In the genomic region with DNA sequence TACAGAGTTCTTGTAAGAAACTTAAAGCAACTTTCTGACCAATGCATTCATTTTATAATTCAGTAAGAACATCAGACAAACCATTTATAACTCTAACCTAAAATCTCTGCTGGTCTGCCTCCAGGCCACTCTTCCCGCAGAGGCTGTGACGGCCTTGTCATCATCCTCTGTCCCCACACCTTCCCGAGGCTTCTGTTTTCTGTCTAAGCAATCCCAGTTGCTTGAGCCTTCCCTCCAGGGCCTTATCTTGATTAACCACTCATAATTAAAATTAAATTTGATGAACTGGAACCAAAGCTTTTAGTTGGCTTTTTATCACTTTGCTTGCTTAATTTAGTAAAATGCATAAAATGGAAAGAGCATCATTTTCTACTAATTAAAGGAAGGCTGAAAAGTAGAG, we compare ENCODE assay signal across 18 cellular contexts.
DNase-seq lines count a peak whose midpoint lies in the region; ATAC-seq, FAIRE-seq and TF ChIP-seq lines count a peak whose summit lies in the region.
"Had no signal": no experiment of that assay in that cellular context is flagged by ENCODE, and none has a peak within 500 bp of the region (broad histone marks: within the 10 kb centered on the region; RNA-seq: fewer than 3 reads in every experiment).

No MANE protein-coding gene starts in this region.

- no peak overlapping the region for H3K23ac ChIP-seq in H9 (ENCODE audit: insufficient read length, low read depth, low read length)
- no peak overlapping the region for H3K23ac ChIP-seq in mesendoderm (ENCODE audit: low read length)

- H2BK15ac ChIP-seq in H9 (ENCODE audit: low read depth, low read length): no peak overlapping the region
- H2BK15ac ChIP-seq in mesendoderm (replicated peaks; ENCODE audit: low read depth): peak overlapping the region; percentile 64

- H3K27ac Mint-ChIP-seq in H9: no peak overlapping the region
- H3K27ac Mint-ChIP-seq: B cell; CD4-positive, CD25-positive, alpha-beta regulatory T cell had no signal

- H2AFZ ChIP-seq in H9 (ENCODE audit: low read length) (peak overlapping the region; percentile 40), SK-N-SH (ENCODE audit: low read depth) (no peak overlapping the region)
- H2AFZ ChIP-seq: GM23248 had no signal

- H3K9me3 Mint-ChIP-seq in H9: no peaks in the 10 kb centered on the region

- no peak for TF ChIP-seq CTCF in A549 (IDR thresholded peaks at IDR 0.05)
- no peak for TF ChIP-seq CTCF in H9 (conservative IDR thresholded peaks at IDR 0.05)
- TF ChIP-seq CTCF in SK-N-SH (IDR thresholded peaks at IDR 0.05): no peak
- TF ChIP-seq CTCF in Peyer's patch (IDR thresholded peaks at IDR 0.05): no peak

- H3K23me2 ChIP-seq in H9 (ENCODE audit: insufficient read length, low read depth, low read length, poor library complexity, severe bottlenecking): no peaks in the 10 kb centered on the region

- no peak overlapping the region for H3K4me3 Mint-ChIP-seq in H9
- H3K4me3 Mint-ChIP-seq: B cell; CD4-positive, CD25-positive, alpha-beta regulatory T cell had no signal

- H3K36me3 ChIP-seq in SK-N-SH (replicated peaks in 1 of 2; ENCODE audit: control insufficient read depth in 1 of 2, insufficient read depth in 2 of 2, low read length in 1 of 2) (no peaks in the 10 kb centered on the region), mesendoderm (ENCODE audit: control insufficient read depth, insufficient read depth, low read length) (no peaks in the 10 kb centered on the region), Peyer's patch (no peaks in the 10 kb centered on the region)

- TF ChIP-seq POLR2A in A549 (IDR thresholded peaks at IDR 0.05; ENCODE audit: low read length) (no peak), Peyer's patch (IDR thresholded peaks at IDR 0.05) (no peak)

- peak; percentile 43 for FAIRE-seq in A549 (lab: Jason Lieb, UNC)
- FAIRE-seq: D721Med had no signal

- H3T11ph ChIP-seq in H9 (ENCODE audit: low read length): no peak overlapping the region

- no peak overlapping the region for H3K4me2 ChIP-seq in A549
- no peak overlapping the region for H3K4me2 ChIP-seq in H9 (ENCODE audit: insufficient read depth, insufficient read length, low read length)
- H3K4me2 ChIP-seq in SK-N-SH: no peak overlapping the region
- no peak overlapping the region for H3K4me2 ChIP-seq in mesendoderm (ENCODE audit: low read length)

- peaks cover 19% of the 10 kb centered on the region in 2 experiments for H3K4me1 Mint-ChIP-seq in H9
- H3K4me1 Mint-ChIP-seq: B cell; CD4-positive, CD25-positive, alpha-beta regulatory T cell had no signal

- ATAC-seq in A549 (no peak), esophagus mucosa (no peak), GM18498 (IDR thresholded peaks at IDR 0.05; ENCODE audit: unreplicated experiment) (no peak)

- H3K4ac ChIP-seq in H9 (ENCODE audit: low read depth, low read length) (no peak overlapping the region), mesendoderm (ENCODE audit: low read depth, low read length) (no peak overlapping the region)

- no peak overlapping the region for H4K5ac ChIP-seq in H9 (ENCODE audit: insufficient read length, low read depth, low read length)
- no peak overlapping the region for H4K5ac ChIP-seq in mesendoderm (ENCODE audit: low read length)

- H3K36me3 Mint-ChIP-seq in H9 (ENCODE audit: insufficient read depth in 1 of 3, low read depth in 3 of 3): no peaks in the 10 kb centered on the region
- H3K36me3 Mint-ChIP-seq: CD4-positive, CD25-positive, alpha-beta regulatory T cell had no signal

- CTCF ChIA-PET in A549 (lab: Yijun Ruan, JAX): no interaction called here
- CTCF ChIA-PET in SK-N-SH (lab: Yijun Ruan, JAX): no interaction called here

- H3K27ac ChIP-seq in A549 (no peak overlapping the region), H9 (ENCODE audit: insufficient read length, low read depth, low read length) (no peak overlapping the region), SK-N-SH (ENCODE audit: low read depth in 2 of 2, low read length in 1 of 2) (no peak overlapping the region; a peak in 1 of 4 replicates), mesendoderm (ENCODE audit: low read depth, low read length) (no peak overlapping the region), Peyer's patch (no peak overlapping the region)
- H3K27ac ChIP-seq: GM23248, HL-60 had no signal

- no peaks in the 10 kb centered on the region for H3F3A ChIP-seq in SK-N-SH (replicated peaks; ENCODE audit: insufficient read depth)

- POLR2A ChIA-PET in A549 (lab: Yijun Ruan, JAX): no interaction called here
- POLR2A ChIA-PET in SK-N-SH (lab: Yijun Ruan, JAX): no interaction called here

- no peak overlapping the region for H3K14ac ChIP-seq in H9 (ENCODE audit: insufficient read depth, low read length)

- no peak overlapping the region for H3K18ac ChIP-seq in H9 (ENCODE audit: insufficient read length, low read depth, low read length)
- no peak overlapping the region for H3K18ac ChIP-seq in mesendoderm (ENCODE audit: low read length)

- no peak overlapping the region for H2BK12ac ChIP-seq in H9 (ENCODE audit: insufficient read length, low read depth, low read length)

- H3K4me3 ChIP-seq in A549: no peak overlapping the region
- no peak overlapping the region for H3K4me3 ChIP-seq in SK-N-SH (ENCODE audit: low read depth in 2 of 2, low read length in 1 of 2)
- no peak overlapping the region for H3K4me3 ChIP-seq in mesendoderm (ENCODE audit: low read length)
- no peak overlapping the region for H3K4me3 ChIP-seq in Peyer's patch
- H3K4me3 ChIP-seq: GM23248 had no signal

- H3K79me2 ChIP-seq in H9 (ENCODE audit: insufficient read depth, low read length): no peaks in the 10 kb centered on the region
- H3K79me2 ChIP-seq in SK-N-SH (ENCODE audit: insufficient read depth): no peaks in the 10 kb centered on the region
- H3K79me2 ChIP-seq in mesendoderm (ENCODE audit: control insufficient read depth, insufficient read depth, low read length): no peaks in the 10 kb centered on the region

- no peak for TF ChIP-seq RAD21 in A549 (conservative IDR thresholded peaks at IDR 0.05 in 1 of 2, IDR thresholded peaks at IDR 0.05 in 1 of 2)
- TF ChIP-seq RAD21 in SK-N-SH (IDR thresholded peaks at IDR 0.05; ENCODE audit: low read length): no peak; the same call in 1 of the 2 replicates

- no peaks in the 10 kb centered on the region for H3K9me3 ChIP-seq in A549
- H3K9me3 ChIP-seq in H9 (ENCODE audit: control insufficient read depth, low read depth, low read length): no peaks in the 10 kb centered on the region
- H3K9me3 ChIP-seq in SK-N-SH: no peaks in the 10 kb centered on the region
- H3K9me3 ChIP-seq in Peyer's patch: no peaks in the 10 kb centered on the region

- no peak overlapping the region for H4K91ac ChIP-seq in H9 (ENCODE audit: insufficient read length, low read depth, low read length)

- H3K27me3 ChIP-seq in H9 (ENCODE audit: insufficient read depth, low read length): no peaks in the 10 kb centered on the region
- no peaks in the 10 kb centered on the region for H3K27me3 ChIP-seq in SK-N-SH (ENCODE audit: insufficient read depth)
- no peaks in the 10 kb centered on the region for H3K27me3 ChIP-seq in mesendoderm (ENCODE audit: insufficient read depth, low read length, poor library complexity)
- no peaks in the 10 kb centered on the region for H3K27me3 ChIP-seq in Peyer's patch

- TF ChIP-seq EP300 in A549 (IDR thresholded peaks at IDR 0.05) (no peak), SK-N-SH (IDR thresholded peaks at IDR 0.05; ENCODE audit: borderline replicate concordance in 1 of 2, low read depth in 1 of 2, low read length in 1 of 2) (peak in 1 of 2 experiments; percentile 78; a peak in 2 of 4 replicates)

- H3K4me1 ChIP-seq in A549 (peaks cover 32% of the 10 kb centered on the region), H9 (ENCODE audit: insufficient read depth, low read length) (no peaks in the 10 kb centered on the region), SK-N-SH (ENCODE audit: control insufficient read depth in 1 of 2, insufficient read depth in 2 of 2, low read depth in 1 of 2, low read length in 1 of 2) (peaks cover 0 to 6% of the 10 kb centered on the region in 2 experiments; a peak in 1 of 4 replicates), mesendoderm (ENCODE audit: control insufficient read depth, low read depth, low read length) (peaks cover 6% of the 10 kb centered on the region), Peyer's patch (no peaks in the 10 kb centered on the region)

- H3K56ac ChIP-seq in H9 (ENCODE audit: insufficient read length, low read depth, low read length) (no peak overlapping the region), mesendoderm (ENCODE audit: low read length) (no peak overlapping the region)

- H2BK5ac ChIP-seq in H9 (ENCODE audit: insufficient read length, low read length) (no peak overlapping the region), mesendoderm (ENCODE audit: low read length) (no peak overlapping the region)

- H3K9me2 ChIP-seq in SK-N-SH: no peaks in the 10 kb centered on the region

- WGBS in A549 (ENCODE audit: missing lambda C conversion rate): 66% methylated on average over 3 of the region's 3 CpGs
- WGBS in H9 (ENCODE audit: extremely low coverage, insufficient read length, low lambda C conversion rate): no CpG with 5 or more reads among the region's 3 CpGs
- WGBS in SK-N-SH (ENCODE audit: low lambda C conversion rate): 31% methylated on average over 3 of the region's 3 CpGs
- no CpG with 5 or more reads among the region's 3 CpGs for WGBS in mesendoderm (ENCODE audit: extremely low coverage, insufficient coverage, low lambda C conversion rate)

- H4K20me1 ChIP-seq in H9 (ENCODE audit: control insufficient read depth, insufficient read depth, insufficient read length): no peaks in the 10 kb centered on the region
- H4K20me1 ChIP-seq in SK-N-SH (ENCODE audit: insufficient read depth): no peaks in the 10 kb centered on the region

- H2BK120ac ChIP-seq in H9 (ENCODE audit: low read depth, low read length, poor library complexity, severe bottlenecking) (no peak overlapping the region), mesendoderm (ENCODE audit: low read depth, low read length) (peak overlapping the region; percentile 54)

- H3K79me1 ChIP-seq in H9 (ENCODE audit: insufficient read depth, low read depth, low read length, poor library complexity, severe bottlenecking): no peaks in the 10 kb centered on the region
- H3K79me1 ChIP-seq in mesendoderm (ENCODE audit: low read length): no peaks in the 10 kb centered on the region

- H3K27me3 Mint-ChIP-seq in H9 (ENCODE audit: low read depth): no peaks in the 10 kb centered on the region

- no peak overlapping the region for H2AK5ac ChIP-seq in H9 (ENCODE audit: insufficient read length, low read length)
- H2AK5ac ChIP-seq in mesendoderm (ENCODE audit: low read length): no peak overlapping the region

- H3K9ac ChIP-seq in H9 (ENCODE audit: extremely low read depth, insufficient read length, low read length): no peak overlapping the region
- H3K9ac ChIP-seq in SK-N-SH: no peak overlapping the region
- H3K9ac ChIP-seq in mesendoderm (ENCODE audit: low read length): no peak overlapping the region
- H3K9ac ChIP-seq: GM23248 had no signal

- H2BK20ac ChIP-seq in H9 (ENCODE audit: low read depth, low read length, poor library complexity, severe bottlenecking): no peak overlapping the region

- DNase-seq in A549 (ENCODE audit: low read depth in 1 of 2, low spot score in 1 of 2) (no peak), H9 (no peak), SK-N-SH (peak; percentile 36), mesendoderm (no peak), Peyer's patch (no peak), NCI-H1048 (lab: John Stamatoyannopoulos, UW) (no peak)
- DNase-seq: 8988T; C1 segment of cervical spinal cord; Caco-2; CD4-positive, CD25-positive, alpha-beta regulatory T cell; GDM1; GM23248; HCEC 1CT had no signal

- H4K8ac ChIP-seq in H9 (replicated peaks; ENCODE audit: insufficient read length, low read depth, low read length) (no peak overlapping the region), mesendoderm (ENCODE audit: low read depth, low read length) (no peak overlapping the region)
